Comparison of ENCODE assay signal across 12 cellular contexts in genomic region chr22:46360097-46360496, GRCh38. TPM values are rescaled to one million over a fixed set of nuclear protein-coding genes. Genes with fewer than 3 reads are reported as not detected.
DNase-seq lines count a peak whose midpoint lies in the region; ATAC-seq and TF ChIP-seq lines count a peak whose summit lies in the region.
"Had no signal": no experiment of that assay in that cellular context is flagged by ENCODE, and none has a peak within 500 bp of the region (broad histone marks: within the 10 kb centered on the region; RNA-seq: fewer than 3 reads in every experiment).

No MANE protein-coding gene starts in this region.

- TF ChIP-seq POLR2A in HCT116 (IDR thresholded peaks at IDR 0.05; ENCODE audit: borderline replicate concordance, extremely low read depth, insufficient read depth, insufficient read length) (no peak), spleen (IDR thresholded peaks at IDR 0.05) (no peak)

- no peak overlapping the region for H2AFZ ChIP-seq in HCT116 (ENCODE audit: low read depth, low read length, poor library complexity, severe bottlenecking)

- H3K36me3 ChIP-seq in HCT116 (ENCODE audit: control insufficient read depth in 1 of 2, insufficient read depth in 2 of 2, low read length in 2 of 2) (peaks cover 4 to 6% of the 10 kb centered on the region in 2 experiments; a peak in 3 of 4 replicates), spleen (peaks cover 0 to 77% (median 37%) of the 10 kb centered on the region in 6 donors)
- H3K36me3 ChIP-seq in CD8-positive, alpha-beta T cell (ENCODE audit: insufficient read depth, low read length): no peaks in the 10 kb centered on the region

- no peaks in the 10 kb centered on the region for H3K79me2 ChIP-seq in HCT116 (ENCODE audit: insufficient read depth, low read length)

- DNase-seq in HCT116 (ENCODE audit: low read depth, low spot score) (no peak), chondrocyte (ENCODE audit: low spot score) (peak; percentile 34), spleen (peak; percentile 51), NCI-H1436 (lab: John Stamatoyannopoulos, UW) (no peak)
- no peak for DNase-seq in CD8-positive, alpha-beta T cell
- no peak for DNase-seq in activated CD4-positive, alpha-beta memory T cell treated with anti-CD3 and anti-CD28 coated beads, Interleukin-2, amount 10 ng/mL, durations not matched to agents 7 days and 5 days
- DNase-seq: C1 segment of cervical spinal cord; CD4-positive, alpha-beta T cell; H7 had no signal

- RAD21 ChIA-PET in HCT116 (lab: Charles Lee; ENCODE audit: low non-redundant PET in 1 of 2, low total read pairs in 2 of 2, uncharacterized antibody in 2 of 2, unreplicated experiment in 2 of 2): no interaction called here

- no peak overlapping the region for H3K4me3 ChIP-seq in HCT116 (replicated peaks in 1 of 2; ENCODE audit: low read depth in 1 of 2, low read length in 2 of 2)
- H3K4me3 ChIP-seq in spleen: no peak overlapping the region
- no peak overlapping the region for H3K4me3 ChIP-seq in CD8-positive, alpha-beta T cell (ENCODE audit: low read depth, low read length)

- peaks cover 4% of the 10 kb centered on the region for H3K4me1 Mint-ChIP-seq in chondrocyte (ENCODE audit: low read depth)
- peaks cover 2% of the 10 kb centered on the region for H3K4me1 Mint-ChIP-seq in CD8-positive, alpha-beta T cell (ENCODE audit: low read depth)
- H3K4me1 Mint-ChIP-seq in activated CD4-positive, alpha-beta memory T cell treated with anti-CD3 and anti-CD28 coated beads, Interleukin-2, amount 10 ng/mL, durations not matched to agents 7 days and 5 days: no peaks in the 10 kb centered on the region

- H3K36me3 Mint-ChIP-seq in chondrocyte (ENCODE audit: low read depth): peaks cover 14% of the 10 kb centered on the region
- H3K36me3 Mint-ChIP-seq in CD8-positive, alpha-beta T cell: peaks cover 18% of the 10 kb centered on the region
- H3K36me3 Mint-ChIP-seq in activated CD4-positive, alpha-beta memory T cell treated with anti-CD3 and anti-CD28 coated beads, Interleukin-2, amount 10 ng/mL, durations not matched to agents 7 days and 5 days (ENCODE audit: low read depth): peaks cover 5% of the 10 kb centered on the region

- peak overlapping the region; percentile 31 for H3K27ac ChIP-seq in 22Rv1
- H3K27ac ChIP-seq in HCT116 (ENCODE audit: low read depth, low read length): no peak overlapping the region
- H3K27ac ChIP-seq in spleen: no peak overlapping the region
- no peak overlapping the region for H3K27ac ChIP-seq in CD8-positive, alpha-beta T cell (ENCODE audit: low read depth, low read length)

- H3K27me3 ChIP-seq in HCT116 (ENCODE audit: insufficient read depth, low read length) (no peaks in the 10 kb centered on the region), spleen (replicated peaks in 1 of 7) (peaks cover 0 to 19% (median 0%) of the 10 kb centered on the region in 7 donors)
- H3K27me3 ChIP-seq in CD8-positive, alpha-beta T cell (ENCODE audit: insufficient read depth, low read length): no peaks in the 10 kb centered on the region

- peaks cover 3% of the 10 kb centered on the region; the same call in 1 of the 2 replicates for H4K20me1 ChIP-seq in HCT116 (ENCODE audit: insufficient read depth)

- no peaks in the 10 kb centered on the region for H3K27me3 Mint-ChIP-seq in chondrocyte (ENCODE audit: low read depth)
- no peaks in the 10 kb centered on the region for H3K27me3 Mint-ChIP-seq in CD8-positive, alpha-beta T cell (ENCODE audit: low read depth)
- H3K27me3 Mint-ChIP-seq in activated CD4-positive, alpha-beta memory T cell treated with anti-CD3 and anti-CD28 coated beads, Interleukin-2, amount 10 ng/mL, durations not matched to agents 7 days and 5 days: peaks cover 2% of the 10 kb centered on the region
- H3K27me3 Mint-ChIP-seq: B cell; CD4-positive, alpha-beta T cell; IgD-negative memory B cell had no signal

- no peaks in the 10 kb centered on the region for H3K9me3 Mint-ChIP-seq in chondrocyte (ENCODE audit: low read depth)
- H3K9me3 Mint-ChIP-seq in CD8-positive, alpha-beta T cell: peaks cover 3% of the 10 kb centered on the region
- H3K9me3 Mint-ChIP-seq in activated CD4-positive, alpha-beta memory T cell treated with anti-CD3 and anti-CD28 coated beads, Interleukin-2, amount 10 ng/mL, durations not matched to agents 7 days and 5 days: no peaks in the 10 kb centered on the region
- H3K9me3 Mint-ChIP-seq: CD4-positive, alpha-beta T cell; IgD-negative memory B cell had no signal

- H3K4me2 ChIP-seq in HCT116 (ENCODE audit: low read length): no peak overlapping the region

- intact Hi-C loops in HCT116 (cut with micrococcal nuclease): no loop called here
- intact Hi-C loops in spleen (cut with DNase I; ENCODE audit: low total_unique reads): no loop called here
- intact Hi-C loops in CD8-positive, alpha-beta T cell (cut with DNase I, micrococcal nuclease): no loop called here

- CTCF ChIA-PET in HCT116 (lab: Charles Lee): no interaction called here
- CTCF ChIA-PET in CD8-positive, alpha-beta T cell (lab: Charles Lee): no interaction called here
- CTCF ChIA-PET in activated CD4-positive, alpha-beta memory T cell treated with anti-CD3 and anti-CD28 coated beads, Interleukin-2, amount 10 ng/mL, durations not matched to agents 7 days and 5 days (lab: Charles Lee): no interaction called here

- no peaks in the 10 kb centered on the region for H3K9me2 ChIP-seq in HCT116 (ENCODE audit: insufficient read depth)

- no peak for ATAC-seq in HCT116
- ATAC-seq in CD8-positive, alpha-beta T cell: no peak

- H3K9ac ChIP-seq in HCT116 (ENCODE audit: low read length): no peak overlapping the region

- WGBS in spleen, 5 donors: 85 to 94% (median 88%) methylated on average over 5 of the region's 5 CpGs

- H3K9me3 ChIP-seq in HCT116 (ENCODE audit: control insufficient read depth in 1 of 2, insufficient read depth in 1 of 2, low read depth in 1 of 2, low read length in 2 of 2) (no peaks in the 10 kb centered on the region), spleen (no peaks in the 10 kb centered on the region)
- H3K9me3 ChIP-seq in CD8-positive, alpha-beta T cell (ENCODE audit: low read length): no peaks in the 10 kb centered on the region

- no peak for TF ChIP-seq CTCF in 22Rv1 (IDR thresholded peaks at IDR 0.05)
- TF ChIP-seq CTCF in HCT116 (IDR thresholded peaks at IDR 0.05 in 2 of 3, conservative IDR thresholded peaks at IDR 0.05 in 1 of 3; ENCODE audit: borderline replicate concordance in 1 of 3, insufficient read depth in 1 of 3, low read depth in 2 of 3, low read length in 2 of 3): no peak
- TF ChIP-seq CTCF in chondrocyte (IDR thresholded peaks at IDR 0.05): no peak
- TF ChIP-seq CTCF in spleen (IDR thresholded peaks at IDR 0.05 in 8 of 11, conservative IDR thresholded peaks at IDR 0.05 in 3 of 11): no peak
- no peak for TF ChIP-seq CTCF in CD8-positive, alpha-beta T cell (IDR thresholded peaks at IDR 0.05)

- H3K4me1 ChIP-seq in HCT116 (ENCODE audit: control insufficient read depth in 1 of 2, insufficient read depth in 2 of 2, low read length in 2 of 2) (no peaks in the 10 kb centered on the region), spleen (peaks cover 0 to 9% (median 3%) of the 10 kb centered on the region in 6 donors)
- H3K4me1 ChIP-seq in CD8-positive, alpha-beta T cell (ENCODE audit: insufficient read depth, low read length): no peaks in the 10 kb centered on the region

- no peak for TF ChIP-seq RAD21 in HCT116 (IDR thresholded peaks at IDR 0.05; ENCODE audit: low read depth)

- POLR2A ChIA-PET in HCT116 (lab: Charles Lee): no interaction called here
- POLR2A ChIA-PET in CD8-positive, alpha-beta T cell (lab: Charles Lee): no interaction called here
- POLR2A ChIA-PET in activated CD4-positive, alpha-beta memory T cell treated with anti-CD3 and anti-CD28 coated beads, Interleukin-2, amount 10 ng/mL, durations not matched to agents 7 days and 5 days (lab: Charles Lee): no interaction called here

- H3K27ac Mint-ChIP-seq in chondrocyte (ENCODE audit: unreplicated experiment): no peak overlapping the region
- H3K27ac Mint-ChIP-seq in CD8-positive, alpha-beta T cell: no peak overlapping the region
- H3K27ac Mint-ChIP-seq in activated CD4-positive, alpha-beta memory T cell treated with anti-CD3 and anti-CD28 coated beads, Interleukin-2, amount 10 ng/mL, durations not matched to agents 7 days and 5 days: no peak overlapping the region
- H3K27ac Mint-ChIP-seq: B cell; CD4-positive, alpha-beta T cell had no signal

- BruUV-seq in HCT116 (replicated peaks; lab: Mats Ljungman, UMichigan): TSS peak; percentile 24

- no peak overlapping the region for H3K4me3 Mint-ChIP-seq in chondrocyte (ENCODE audit: unreplicated experiment)
- no peak overlapping the region for H3K4me3 Mint-ChIP-seq in CD8-positive, alpha-beta T cell
- H3K4me3 Mint-ChIP-seq in activated CD4-positive, alpha-beta memory T cell treated with anti-CD3 and anti-CD28 coated beads, Interleukin-2, amount 10 ng/mL, durations not matched to agents 7 days and 5 days: no peak overlapping the region
- H3K4me3 Mint-ChIP-seq: B cell; CD4-positive, alpha-beta T cell; IgD-negative memory B cell had no signal

TF ChIP-seq in HCT116, 20 proteins besides CTCF, POLR2A, EP300 and RAD21 (continues in another document):
- TF ChIP-seq SP1 (IDR thresholded peaks at IDR 0.05; ENCODE audit: low read depth) (no peak), ZNF274 (IDR thresholded peaks at IDR 0.05; ENCODE audit: low read depth, low read length) (no peak), JUND (IDR thresholded peaks at IDR 0.05) (no peak), CEBPB (IDR thresholded peaks at IDR 0.05; ENCODE audit: low read depth) (no peak), ELF1 (IDR thresholded peaks at IDR 0.05; ENCODE audit: borderline replicate concordance, low read depth) (no peak)
- TF ChIP-seq, protein P1, sequence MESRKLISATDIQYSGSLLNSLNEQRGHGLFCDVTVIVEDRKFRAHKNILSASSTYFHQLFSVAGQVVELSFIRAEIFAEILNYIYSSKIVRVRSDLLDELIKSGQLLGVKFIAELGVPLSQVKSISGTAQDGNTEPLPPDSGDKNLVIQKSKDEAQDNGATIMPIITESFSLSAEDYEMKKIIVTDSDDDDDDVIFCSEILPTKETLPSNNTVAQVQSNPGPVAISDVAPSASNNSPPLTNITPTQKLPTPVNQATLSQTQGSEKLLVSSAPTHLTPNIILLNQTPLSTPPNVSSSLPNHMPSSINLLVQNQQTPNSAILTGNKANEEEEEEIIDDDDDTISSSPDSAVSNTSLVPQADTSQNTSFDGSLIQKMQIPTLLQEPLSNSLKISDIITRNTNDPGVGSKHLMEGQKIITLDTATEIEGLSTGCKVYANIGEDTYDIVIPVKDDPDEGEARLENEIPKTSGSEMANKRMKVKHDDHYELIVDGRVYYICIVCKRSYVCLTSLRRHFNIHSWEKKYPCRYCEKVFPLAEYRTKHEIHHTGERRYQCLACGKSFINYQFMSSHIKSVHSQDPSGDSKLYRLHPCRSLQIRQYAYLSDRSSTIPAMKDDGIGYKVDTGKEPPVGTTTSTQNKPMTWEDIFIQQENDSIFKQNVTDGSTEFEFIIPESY (IDR thresholded peaks at IDR 0.05; ENCODE audit: extremely low read depth, insufficient replicate concordance, low read length): no peak

RNA-seq across cellular contexts. Expression of gene TRMU, which starts 24.6 kb away (rescaled TPM):
- total RNA-seq in HCT116 (2021; ENCODE audit: unreplicated experiment): 65.4 TPM
- 41.2 and 47.6 TPM in 2 replicates for polyA plus RNA-seq in HCT116 (2012)
- total RNA-seq in chondrocyte: 26.5 to 39.2 TPM (median 27.3 TPM) in 3 replicates
- total RNA-seq in spleen: 10 to 100 TPM; 43.1 to 59.6 (median 49.8) TPM
- polyA plus RNA-seq in spleen: 10 to 100 TPM; 23.7 to 32.4 (median 25.0) TPM
- total RNA-seq in CD8-positive, alpha-beta T cell: 10 to 100 TPM; 51.0 to 56.3 TPM
- 10 to 100 TPM; 66.8 to 71.7 TPM for total RNA-seq in activated CD4-positive, alpha-beta memory T cell treated with anti-CD3 and anti-CD28 coated beads, Interleukin-2, amount 10 ng/mL, durations not matched to agents 7 days and 5 days

Comparison
In these comparisons a context has a peak if more than half of its experiments do, and no peak if none do; other contexts are left out.
1. DNase-seq: peak in chondrocyte (single experiment) and spleen (single experiment); none in HCT116 (single experiment), CD8-positive, alpha-beta T cell (0 of 7), NCI-H1436 (single experiment) and activated CD4-positive, alpha-beta memory T cell treated with anti-CD3 and anti-CD28 coated beads, Interleukin-2, amount 10 ng/mL, durations not matched to agents 7 days and 5 days (single experiment).